ENCODE assay signal across 2 cellular contexts in genomic region chr15:71414778-71415177, GRCh38.
TF ChIP-seq lines count a peak whose summit lies in the region.

No MANE protein-coding gene starts in this region.

TF ChIP-seq in liver, 16 proteins besides CTCF, POLR2A, EP300 and RAD21 (continued from another document):
- TF ChIP-seq REST (IDR thresholded peaks at IDR 0.05) (no peak), ZBTB33 (IDR thresholded peaks at IDR 0.05) (peak; percentile 49), NR2F2 (IDR thresholded peaks at IDR 0.05) (no peak)

TF ChIP-seq in HepG2, 621 proteins besides CTCF, POLR2A, EP300 and RAD21 (continued from another document):
- no peak for TF ChIP-seq PATZ1 (CRISPR knock-in tag; IDR thresholded peaks at IDR 0.05)
- TF ChIP-seq ZNF234 (CRISPR knock-in tag; conservative IDR thresholded peaks at IDR 0.05), result no peak
- no peak for TF ChIP-seq ATAD3A (CRISPR knock-in tag; IDR thresholded peaks at IDR 0.05)
- TF ChIP-seq ZFP41 (CRISPR knock-in tag; IDR thresholded peaks at IDR 0.05; ENCODE audit: borderline replicate concordance), result no peak
- no peak for TF ChIP-seq CSRNP2 (CRISPR knock-in tag; conservative IDR thresholded peaks at IDR 0.05; ENCODE audit: low read depth)
- TF ChIP-seq ZNF138 (CRISPR knock-in tag; IDR thresholded peaks at IDR 0.05; ENCODE audit: low read depth), result no peak
- no peak for TF ChIP-seq CHCHD3 (CRISPR knock-in tag; IDR thresholded peaks at IDR 0.05)
- TF ChIP-seq ZNF678 (CRISPR knock-in tag; IDR thresholded peaks at IDR 0.05), result no peak
- no peak for TF ChIP-seq PREB (CRISPR knock-in tag; IDR thresholded peaks at IDR 0.05)
- TF ChIP-seq CBFB (CRISPR knock-in tag; IDR thresholded peaks at IDR 0.05), result no peak
- TF ChIP-seq YY1 (IDR thresholded peaks at IDR 0.05; ENCODE audit: insufficient read depth, insufficient replicate concordance, low read depth, low read length), result no peak
- TF ChIP-seq EHMT2 (IDR thresholded peaks at IDR 0.05; ENCODE audit: borderline replicate concordance, low read depth, low read length), result no peak
